ENCODE assay signal across 8 cellular contexts in genomic region chr17:42797067-42798007, GRCh38. TPM values are rescaled to one million over a fixed set of nuclear protein-coding genes. Genes with fewer than 3 reads are reported as not detected.
DNase-seq lines count a peak whose midpoint lies in the region; ATAC-seq and TF ChIP-seq lines count a peak whose summit lies in the region.

No MANE protein-coding gene starts in this region.

- peaks cover 5% of the 10 kb centered on the region for H3K79me2 ChIP-seq in fibroblast of lung (ENCODE audit: control insufficient read depth, insufficient read depth, low read length)

- WGBS in prostate gland, result 70% methylated on average over 10 of the region's 10 CpGs

- CTCF ChIA-PET in RWPE1 (lab: Yijun Ruan, JAX), result no interaction called here

- no peak overlapping the region for H2AFZ ChIP-seq in fibroblast of lung (ENCODE audit: low read length)

- DNase-seq in RWPE1 (ENCODE audit: low spot score), result no peak
- DNase-seq in fibroblast of lung (ENCODE audit: low read depth in 2 of 2), result no peak
- DNase-seq in prostate gland (ENCODE audit: low spot score), result no peak
- no peak for DNase-seq in GDM1 (lab: John Stamatoyannopoulos, UW)
- no peak for DNase-seq in NCI-H2081 (lab: John Stamatoyannopoulos, UW)

- H3K9ac ChIP-seq in ES-I3 (ENCODE audit: low read depth, low read length) (peak overlapping the region; percentile 92), fibroblast of lung (ENCODE audit: insufficient read depth, low read length) (peak overlapping the region; percentile 75)

- H3K4me3 ChIP-seq in fibroblast of lung (replicated peaks in 1 of 4; ENCODE audit: control extremely low read depth in 1 of 4, insufficient read depth in 1 of 4, low read depth in 3 of 4, low read length in 4 of 4) (peak overlapping the region; percentile 59 to 96 (median 88)), prostate gland (peak overlapping the region; percentile 66 to 75)

- H3K4me1 ChIP-seq in ES-I3 (ENCODE audit: insufficient read depth, low read length) (0 out of 2 replicates have a peak, but pooled peaks cover 5% of the 10 kb centered on the region), fibroblast of lung (ENCODE audit: control insufficient read depth, extremely low read depth, insufficient read depth, low read length) (no peaks in the 10 kb centered on the region), prostate gland (replicated peaks) (no peaks in the 10 kb centered on the region)

- TF ChIP-seq POLR2A in prostate gland (IDR thresholded peaks at IDR 0.05), result no peak

- H3K27me3 ChIP-seq in fibroblast of lung (ENCODE audit: control insufficient read depth, insufficient read depth, low read length) (no peaks in the 10 kb centered on the region), prostate gland (replicated peaks; ENCODE audit: insufficient read depth) (no peaks in the 10 kb centered on the region)

- peak overlapping the region; percentile 94 for H3K4me2 ChIP-seq in fibroblast of lung (ENCODE audit: extremely low read depth, insufficient read depth, low read length)

- TF ChIP-seq CTCF in RWPE1 (conservative IDR thresholded peaks at IDR 0.05; ENCODE audit: low read depth) (no peak), fibroblast of lung (conservative IDR thresholded peaks at IDR 0.05 in 1 of 2, IDR thresholded peaks at IDR 0.05 in 1 of 2; ENCODE audit: low read depth in 1 of 2, low read length in 2 of 2) (no peak), prostate gland (IDR thresholded peaks at IDR 0.05) (no peak)

- H3K27ac ChIP-seq in RWPE1 (peak overlapping the region; percentile 65), fibroblast of lung (ENCODE audit: insufficient read depth, low read length) (no peak overlapping the region), prostate gland (peak overlapping the region; percentile 85 to 88)

- H3K36me3 ChIP-seq in ES-I3 (ENCODE audit: insufficient read depth, low read length) (no peaks in the 10 kb centered on the region), fibroblast of lung (ENCODE audit: control insufficient read depth, insufficient read depth, low read length) (peaks cover 3% of the 10 kb centered on the region), prostate gland (no peaks in the 10 kb centered on the region)

- POLR2A ChIA-PET in RWPE1 (lab: Yijun Ruan, JAX; ENCODE audit: low non-redundant PET), result no interaction called here

- ATAC-seq in GM18502 (IDR thresholded peaks at IDR 0.05; ENCODE audit: poor library complexity, unreplicated experiment), result no peak
- ATAC-seq in GM19455 (IDR thresholded peaks at IDR 0.05; ENCODE audit: unreplicated experiment), result no peak

- no peaks in the 10 kb centered on the region for H4K20me1 ChIP-seq in fibroblast of lung (ENCODE audit: control insufficient read depth, extremely low read depth, insufficient read depth, low read length)

- no peaks in the 10 kb centered on the region for H3K9me3 ChIP-seq in ES-I3 (ENCODE audit: control insufficient read depth, insufficient read depth, low read length)
- H3K9me3 ChIP-seq in fibroblast of lung (ENCODE audit: control insufficient read depth, insufficient read depth, low read depth, low read length), result no peaks in the 10 kb centered on the region
- no peaks in the 10 kb centered on the region for H3K9me3 ChIP-seq in prostate gland

- intact Hi-C loops in prostate gland (cut with DNase I), result no loop called here

RNA-seq across cellular contexts. Expression of gene COA3, which starts 1.2 kb away (rescaled TPM):
- total RNA-seq in fibroblast of lung (53.5 and 59.8 TPM in 2 replicates), prostate gland (100 to 1,000 TPM in 1 of 2 donors, 10 to 100 TPM in 1; 70.4 to 167 TPM)
- 80.3 and 97.1 TPM in 2 replicates for polyA plus RNA-seq in fibroblast of lung
- polyA plus RNA-seq in fibroblast of lung (2012), result 104 and 125 TPM in 2 replicates
- 60.9 and 79.8 TPM in 2 replicates for polyA minus RNA-seq in fibroblast of lung (ENCODE audit: low replicate concordance)

RNA-seq across cellular contexts. Expression of gene CNTD1, which starts 1.3 kb away (rescaled TPM):
- total RNA-seq in fibroblast of lung (0.26 and 0.66 TPM in 2 replicates), prostate gland (1 to 10 TPM; 1.4 to 7.7 TPM)
- polyA plus RNA-seq in fibroblast of lung, result 0.14 TPM in 1 of 2 replicates, not detected in the other
- polyA plus RNA-seq in fibroblast of lung (2012), result 0.27 and 0.51 TPM in 2 replicates
- not detected in 2 replicates for polyA minus RNA-seq in fibroblast of lung (ENCODE audit: low replicate concordance)

RNA-seq across cellular contexts. Expression of gene WNK4, which starts 16.9 kb away (rescaled TPM):
- under 0.01 and 0.51 TPM in 2 replicates for total RNA-seq in fibroblast of lung
- polyA plus RNA-seq in fibroblast of lung, result 0.35 and 0.84 TPM in 2 replicates
- 1.7 and 2.3 TPM in 2 replicates for polyA plus RNA-seq in fibroblast of lung (2012)
- polyA minus RNA-seq in fibroblast of lung (ENCODE audit: low replicate concordance), result 3.1 and 5.3 TPM in 2 replicates
- total RNA-seq in prostate gland, result 10 to 100 TPM; 24.7 to 28.9 TPM

RNA-seq across cellular contexts. Expression of gene VPS25, which starts 24.1 kb away (rescaled TPM):
- total RNA-seq in fibroblast of lung, result 43.6 and 44.7 TPM in 2 replicates
- polyA plus RNA-seq in fibroblast of lung, result 92.7 and 121 TPM in 2 replicates
- polyA plus RNA-seq in fibroblast of lung (2012), result 77.9 and 98.9 TPM in 2 replicates
- polyA minus RNA-seq in fibroblast of lung (ENCODE audit: low replicate concordance), result 40.8 and 74.3 TPM in 2 replicates
- total RNA-seq in prostate gland, result 10 to 100 TPM; 57.4 to 91.8 TPM

RNA-seq across cellular contexts. Expression of gene BECN1, which starts 26.7 kb away (rescaled TPM):
- 97.3 and 150 TPM in 2 replicates for total RNA-seq in fibroblast of lung
- 87.4 and 90.4 TPM in 2 replicates for polyA plus RNA-seq in fibroblast of lung
- polyA plus RNA-seq in fibroblast of lung (2012), result 88.0 and 89.9 TPM in 2 replicates
- 25.6 and 33.6 TPM in 2 replicates for polyA minus RNA-seq in fibroblast of lung (ENCODE audit: low replicate concordance)
- total RNA-seq in prostate gland, result 100 to 1,000 TPM in 1 of 2 donors, 10 to 100 TPM in 1; 93.9 to 139 TPM

Comparison
In these comparisons a context has a peak if more than half of its experiments do, and no peak if none do; other contexts are left out.
1. RNA of gene WNK4, which starts 16.9 kb away (total RNA-seq): 24.7 to 28.9 TPM in prostate gland; under 0.01 to 0.51 TPM in fibroblast of lung; every median in the first group is over 10 times any median in the second.